14 cellular contexts compared by ENCODE assay signal in the genomic region with DNA sequence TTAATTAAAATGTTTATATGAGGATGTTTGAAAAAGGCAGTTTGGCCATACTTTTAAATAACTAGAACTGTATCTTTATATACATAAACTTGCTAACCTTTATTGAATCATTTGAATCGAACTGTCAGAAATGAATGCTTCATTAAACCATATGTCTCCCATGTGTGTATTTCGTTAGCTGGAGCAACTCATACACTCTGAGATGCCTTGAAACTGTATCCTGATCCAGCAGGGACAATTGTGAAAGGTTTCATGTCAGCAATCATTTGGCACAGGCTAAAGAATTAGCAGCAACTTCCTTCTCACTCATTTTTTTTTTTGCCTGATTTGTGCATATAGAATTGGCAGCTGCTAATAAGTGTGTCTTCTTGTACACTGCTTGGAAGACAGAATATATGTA.
DNase-seq lines count a peak whose midpoint lies in the region; ATAC-seq, FAIRE-seq and TF ChIP-seq lines count a peak whose summit lies in the region.
"Had no signal": no experiment of that assay in that cellular context is flagged by ENCODE, and none has a peak within 500 bp of the region (broad histone marks: within the 10 kb centered on the region; RNA-seq: fewer than 3 reads in every experiment).

No MANE protein-coding gene starts in this region.

- H4K8ac ChIP-seq in IMR-90 (ENCODE audit: low read depth in 2 of 2, low read length in 2 of 2) (peak overlapping the region; percentile 61 to 96), mesenchymal stem cell (ENCODE audit: low read length) (no peak overlapping the region)

- peak overlapping the region; percentile 86 for H4K91ac ChIP-seq in IMR-90 (ENCODE audit: insufficient read depth, low read depth, low read length)
- no peak overlapping the region for H4K91ac ChIP-seq in mesenchymal stem cell (ENCODE audit: low read length)

- in situ Hi-C loops in IMR-90 (cut with MboI; ENCODE audit: low sequenced_read_pairs) = loop anchor here (25.0 kb wide), 1 partner anchor 878 kb away; a partner anchor contains a TSS

- ATAC-seq in IMR-90 (ENCODE audit: low read depth) = peak; percentile 40
- ATAC-seq: naive thymus-derived CD4-positive, alpha-beta T cell had no signal

- H3K4me2 ChIP-seq in IMR-90 (ENCODE audit: low read depth, low read length) (peak overlapping the region; percentile 86), mesenchymal stem cell (ENCODE audit: low read length, poor library complexity, severe bottlenecking) (peak overlapping the region; percentile 46)

- peak overlapping the region; percentile 89; the same call in 1 of the 2 replicates for H4K5ac ChIP-seq in IMR-90 (ENCODE audit: low read depth, low read length)

- no peak overlapping the region for H2AK9ac ChIP-seq in IMR-90 (replicated peaks; ENCODE audit: low read depth, low read length, poor library complexity)

- DNase-seq in AG10803 (ENCODE audit: low read depth) (peak; percentile 82), IMR-90 (peak; percentile 61), bronchial epithelial cell (ENCODE audit: low read depth) (peak; percentile 76), mesenchymal stem cell (peak; percentile 74), 8988T (no peak), caudate nucleus (lab: John Stamatoyannopoulos, UW) (no peak), GM19238 (ENCODE audit: insufficient read length, low spot score) (no peak), occipital lobe (lab: John Stamatoyannopoulos, UW) (no peak)
- DNase-seq: activated T-cell treated with anti-CD3 and anti-CD28 coated beads for 4 hours; DMS53; Kasumi-1; naive thymus-derived CD4-positive, alpha-beta T cell; NCI-H524 treated with DMSO at 0.1 percent for 48 hours; stimulated activated CD4-positive, alpha-beta T cell treated with anti-CD3 and anti-CD28 coated beads, Interleukin-4, amount 100 ng/mL, for 24 hours had no signal

- TF ChIP-seq CTCF in AG10803 (conservative IDR thresholded peaks at IDR 0.05; ENCODE audit: low read length) (no peak), IMR-90 (conservative IDR thresholded peaks at IDR 0.05; ENCODE audit: low read depth, low read length) (no peak), bronchial epithelial cell (IDR thresholded peaks at IDR 0.05; ENCODE audit: insufficient read depth, low read length, severe bottlenecking) (no peak)

- H2AFZ ChIP-seq in IMR-90 (replicated peaks; ENCODE audit: low read length, poor library complexity) (no peak overlapping the region), mesenchymal stem cell (ENCODE audit: low read depth, low read length) (no peak overlapping the region)

- H2BK5ac ChIP-seq in IMR-90 (ENCODE audit: low read depth, low read length, poor library complexity, severe bottlenecking) (peak overlapping the region; percentile 100), mesenchymal stem cell (ENCODE audit: low read depth, low read length, poor library complexity, severe bottlenecking) (no peak overlapping the region)

- H3K56ac ChIP-seq in IMR-90 (ENCODE audit: extremely low read depth, insufficient read depth, low read length) = peak overlapping the region; percentile 99

- H3K36me3 ChIP-seq in IMR-90 (ENCODE audit: control insufficient read depth, insufficient read depth, low read length) (peaks cover 1% of the 10 kb centered on the region; the same call in 1 of the 2 replicates), bronchial epithelial cell (ENCODE audit: control insufficient read depth, insufficient read depth, low read length) (no peaks in the 10 kb centered on the region), mesenchymal stem cell (ENCODE audit: control insufficient read depth in 1 of 2, insufficient read depth in 2 of 2, low read depth in 1 of 2, low read length in 2 of 2) (peaks cover 0 to 12% of the 10 kb centered on the region in 2 experiments)

- WGBS in IMR-90 (ENCODE audit: extremely low coverage in 2 of 2, insufficient read length in 1 of 2), 2 experiments = no CpG with 5 or more reads among the region's 2 CpGs
- 10% methylated on average over 2 of the region's 2 CpGs for WGBS in mesenchymal stem cell

- H3K14ac ChIP-seq in IMR-90 (replicated peaks; ENCODE audit: low read depth, low read length) (peak overlapping the region; percentile 98), mesenchymal stem cell (ENCODE audit: low read length in 2 of 2) (no peak overlapping the region)

- peak overlapping the region; percentile 91; the same call in 1 of the 2 replicates for H3K9ac ChIP-seq in IMR-90 (ENCODE audit: low read depth, low read length)
- H3K9ac ChIP-seq in mesenchymal stem cell (ENCODE audit: low read length) = peak overlapping the region; percentile 88

- H2BK15ac ChIP-seq in IMR-90 (ENCODE audit: low read depth, low read length) (peak overlapping the region; percentile 94; the same call in 2 of the 3 replicates), mesenchymal stem cell (ENCODE audit: low read depth, poor library complexity, severe bottlenecking) (no peak overlapping the region)

- CTCF ChIA-PET in IMR-90 (lab: Yijun Ruan, JAX) = interaction anchor here (0.6 kb wide), 1 partner anchor 929 kb away, joined by 5 read pairs; no protein-coding TSS in a partner anchor

- no peaks in the 10 kb centered on the region for H3K9me1 ChIP-seq in IMR-90 (ENCODE audit: insufficient read depth, low read length)

- dilution Hi-C loops in IMR-90 (cut with HindIII; ENCODE audit: low sequenced_read_pairs, unreplicated experiment) = no loop called here

- H3K18ac ChIP-seq in IMR-90 (ENCODE audit: low read depth, low read length) (peak overlapping the region; percentile 89), mesenchymal stem cell (ENCODE audit: low read depth in 1 of 2, low read length in 2 of 2) (peak overlapping the region in 1 of 2 experiments; percentile 28)

- TF ChIP-seq POLR2A in IMR-90 (IDR thresholded peaks at IDR 0.05; ENCODE audit: low read depth, low read length) = no peak

- H3K4me3 ChIP-seq in AG10803 (ENCODE audit: low read length) (peak overlapping the region; percentile 47), IMR-90 (ENCODE audit: insufficient read depth, low read depth, low read length) (peak overlapping the region; percentile 59), bronchial epithelial cell (ENCODE audit: low read depth, low read length) (no peak overlapping the region), mesenchymal stem cell (ENCODE audit: insufficient read depth in 1 of 2, low read depth in 1 of 2, low read length in 2 of 2) (peak overlapping the region in 1 of 2 experiments; percentile 72)

- H3K9me3 ChIP-seq in IMR-90 (ENCODE audit: control insufficient read depth, insufficient read depth, low read length) = no peaks in the 10 kb centered on the region; the same call in 1 of the 2 replicates
- H3K9me3 ChIP-seq in mesenchymal stem cell (ENCODE audit: control insufficient read depth, low read length) = peaks cover 4% of the 10 kb centered on the region

- H2AK5ac ChIP-seq in IMR-90 (ENCODE audit: low read depth, low read length) (peak overlapping the region; percentile 87), mesenchymal stem cell (ENCODE audit: low read length, severe bottlenecking) (no peak overlapping the region)

- no TSS peak for BruUV-seq in IMR-90 (replicated peaks; lab: Mats Ljungman, UMichigan)

- H3K4me1 ChIP-seq in IMR-90 (ENCODE audit: control insufficient read depth, insufficient read depth, low read length) = peaks cover 1% of the 10 kb centered on the region; the same call in 1 of the 2 replicates
- peaks cover 3% of the 10 kb centered on the region for H3K4me1 ChIP-seq in mesenchymal stem cell (ENCODE audit: control insufficient read depth, insufficient read depth, low read depth, low read length)

- no peak for TF ChIP-seq RAD21 in IMR-90 (IDR thresholded peaks at IDR 0.05; ENCODE audit: low read length)

- peak overlapping the region; percentile 99 for H3K23ac ChIP-seq in IMR-90 (ENCODE audit: low read depth, low read length)
- H3K23ac ChIP-seq in mesenchymal stem cell (ENCODE audit: low read length in 2 of 2) = no peak overlapping the region

- peaks cover 0 to 14% of the 10 kb centered on the region in 2 experiments; a peak in 2 of 4 replicates for H3K79me1 ChIP-seq in IMR-90 (ENCODE audit: low read depth in 1 of 2, low read length in 2 of 2)
- peaks cover 2% of the 10 kb centered on the region for H3K79me1 ChIP-seq in mesenchymal stem cell (replicated peaks; ENCODE audit: low read length, poor library complexity, severe bottlenecking)

- H3K27me3 ChIP-seq in IMR-90 (ENCODE audit: control insufficient read depth, insufficient read depth, low read length) (no peaks in the 10 kb centered on the region), bronchial epithelial cell (ENCODE audit: control insufficient read depth, insufficient read depth, low read length) (no peaks in the 10 kb centered on the region), mesenchymal stem cell (ENCODE audit: control insufficient read depth in 1 of 2, insufficient read depth in 1 of 2, low read length in 2 of 2) (no peaks in the 10 kb centered on the region)

- no peak for FAIRE-seq in bronchial epithelial cell (lab: Jason Lieb, UNC)

- H2BK120ac ChIP-seq in IMR-90 (ENCODE audit: low read depth, low read length) (peak overlapping the region; percentile 98), mesenchymal stem cell (ENCODE audit: low read depth, low read length) (no peak overlapping the region)

- no peak overlapping the region for H2BK12ac ChIP-seq in mesenchymal stem cell (ENCODE audit: low read length in 2 of 2)

- no peaks in the 10 kb centered on the region for H4K20me1 ChIP-seq in IMR-90 (ENCODE audit: insufficient read depth, low read length)

- intact Hi-C loops in IMR-90 (cut with micrococcal nuclease) = loop anchor here (10.0 kb wide), 1 partner anchor 876 kb away; a partner anchor contains a TSS

- H3K4ac ChIP-seq in IMR-90 (ENCODE audit: low read depth, low read length) (peak overlapping the region; percentile 99), mesenchymal stem cell (ENCODE audit: low read depth in 1 of 2, low read length in 2 of 2) (no peak overlapping the region)

- peak overlapping the region; percentile 99 for H3K27ac ChIP-seq in IMR-90 (ENCODE audit: insufficient read depth, low read length)
- H3K27ac ChIP-seq in mesenchymal stem cell (ENCODE audit: low read length, poor library complexity, severe bottlenecking) = peak overlapping the region; percentile 91
- no peak overlapping the region for H3K27ac ChIP-seq in caudate nucleus (ENCODE audit: low read depth, low read length)

- POLR2A ChIA-PET in IMR-90 (lab: Charles Lee; ENCODE audit: unreplicated experiment) = interaction anchor here (0.6 to 1.3 kb wide), 3 partner anchors 11 to 61 kb away, joined by 4 to 11 read pairs (median 5); no protein-coding TSS in a partner anchor

- H2BK20ac ChIP-seq in IMR-90 (ENCODE audit: low read depth, low read length) = peak overlapping the region; percentile 93

TF ChIP-seq in IMR-90, 13 proteins besides CTCF, POLR2A, EP300 and RAD21 (continues in another document):
- TF ChIP-seq RFX5 (IDR thresholded peaks at IDR 0.05; ENCODE audit: low read depth, low read length) = no peak
- TF ChIP-seq CEBPB (IDR thresholded peaks at IDR 0.05; ENCODE audit: low read depth, low read length) = peak; percentile 44; the same call in 1 of the 2 replicates
- no peak for TF ChIP-seq MAFK (IDR thresholded peaks at IDR 0.05; ENCODE audit: low read depth, low read length)
- TF ChIP-seq MXI1 (IDR thresholded peaks at IDR 0.05; ENCODE audit: borderline replicate concordance, low read depth, low read length) = no peak

Comparison
In these comparisons a context has a peak if more than half of its experiments do, and no peak if none do; other contexts are left out.
1. DNase-seq: peak in AG10803 (single experiment), IMR-90 (single experiment), bronchial epithelial cell (single experiment) and mesenchymal stem cell (single experiment); none in 8988T (single experiment), caudate nucleus (0 of 61), GM19238 (single experiment) and occipital lobe (single experiment).